In genomic region chr2:174333502-174334277, GRCh38 we compare ENCODE assay signal across 9 cellular contexts.
DNase-seq lines count a peak whose midpoint lies in the region; ATAC-seq and TF ChIP-seq lines count a peak whose summit lies in the region.
"Had no signal": no experiment of that assay in that cellular context is flagged by ENCODE, and none has a peak within 500 bp of the region (broad histone marks: within the 10 kb centered on the region; RNA-seq: fewer than 3 reads in every experiment).

No MANE protein-coding gene starts in this region.

- H3K4me3 ChIP-seq in choroid plexus epithelial cell (ENCODE audit: low read depth, low read length) (peak overlapping the region; percentile 5), neuron (ENCODE audit: low read length) (peak overlapping the region; percentile 48)
- H3K4me3 ChIP-seq: Peyer's patch had no signal

- ATAC-seq in HG03571 (IDR thresholded peaks at IDR 0.05; ENCODE audit: unreplicated experiment), result no peak
- ATAC-seq: foreskin keratinocyte had no signal

- H3K9me3 ChIP-seq in neuron (ENCODE audit: low read length), result no peaks in the 10 kb centered on the region

- H3K27me3 ChIP-seq in neuron (ENCODE audit: insufficient read depth, low read length), result peaks cover 26% of the 10 kb centered on the region

- H3K36me3 ChIP-seq in neuron (ENCODE audit: insufficient read depth, low read length), result peaks cover 4% of the 10 kb centered on the region
- H3K36me3 ChIP-seq: Peyer's patch had no signal

- peaks cover 37% of the 10 kb centered on the region for H3K4me1 ChIP-seq in neuron (ENCODE audit: insufficient read depth, low read length)

- H2AFZ ChIP-seq in neuron (ENCODE audit: low read depth, low read length), result peak overlapping the region; percentile 40

- peak; percentile 34 for DNase-seq in GM03348 (ENCODE audit: low spot score)
- peak; percentile 85 to 90 for DNase-seq in NCI-H526 (lab: John Stamatoyannopoulos, UW)
- DNase-seq in choroid plexus epithelial cell (ENCODE audit: low read depth), result no peak
- no peak for DNase-seq in NCI-H1105 (lab: John Stamatoyannopoulos, UW)
- DNase-seq in midbrain (lab: John Stamatoyannopoulos, UW), result no peak
- DNase-seq: foreskin keratinocyte had no signal

- TF ChIP-seq CTCF in choroid plexus epithelial cell (conservative IDR thresholded peaks at IDR 0.05; ENCODE audit: low read depth, low read length), result peak; percentile 8

Comparison
In these comparisons a context has a peak if more than half of its experiments do, and no peak if none do; other contexts are left out.
1. DNase-seq: peak in GM03348 (single experiment) and NCI-H526 (2 of 2); none in choroid plexus epithelial cell (single experiment), NCI-H1105 (single experiment) and midbrain (single experiment).